ENCODE assay signal across 8 cellular contexts in genomic region chr17:19977360-19978205, GRCh38. TPM values are rescaled to one million over a fixed set of nuclear protein-coding genes. Genes with fewer than 3 reads are reported as not detected.
DNase-seq lines count a peak whose midpoint lies in the region; ATAC-seq, FAIRE-seq and TF ChIP-seq lines count a peak whose summit lies in the region.

TSS of gene AKAP10 (minus strand) at chr17:19977828. CDS start at chr17:19977679, 149 bp downstream.

- H3K27ac ChIP-seq in adrenal gland (peak within 1 kb of the TSS; percentile 75 to 93 (median 79)), left ventricle myocardium inferior (replicated peaks) (peak within 1 kb of the TSS; percentile 95), prostate gland (peak within 1 kb of the TSS; percentile 87 to 94), urinary bladder (ENCODE audit: low read depth) (peak within 1 kb of the TSS; percentile 79)

- intact Hi-C loops in adrenal gland (cut with DNase I) (no loop called here), left ventricle myocardium inferior (cut with micrococcal nuclease) (no loop called here), prostate gland (cut with DNase I) (loop anchor here (2.0 kb wide), 1 partner anchor 111 kb away; the partner anchor contains the start of gene ULK2)

- H3K27me3 ChIP-seq in adrenal gland (no peaks in the 10 kb centered on the region), left ventricle myocardium inferior (ENCODE audit: low read depth) (no peaks in the 10 kb centered on the region), prostate gland (replicated peaks; ENCODE audit: insufficient read depth) (no peaks in the 10 kb centered on the region)

- H3K4me3 ChIP-seq in adrenal gland (peak within 1 kb of the TSS; percentile 84 to 100 (median 93)), left ventricle myocardium inferior (peak within 1 kb of the TSS; percentile 99), prostate gland (peak within 1 kb of the TSS; percentile 94 to 99), urinary bladder (ENCODE audit: low read depth, low read length) (peak within 1 kb of the TSS; percentile 98)

- H3K36me3 ChIP-seq in adrenal gland (replicated peaks in 1 of 2) (no peaks in the 10 kb centered on the region), left ventricle myocardium inferior (peaks cover 6% of the 10 kb centered on the region), prostate gland (no peaks in the 10 kb centered on the region), urinary bladder (ENCODE audit: insufficient read depth) (no peaks in the 10 kb centered on the region)

- peak; percentile 88 for TF ChIP-seq POLR2A in GM12891 (IDR thresholded peaks at IDR 0.05; ENCODE audit: low read depth, low read length)
- TF ChIP-seq POLR2A in adrenal gland (IDR thresholded peaks at IDR 0.05), result peak; percentile 36 to 76
- peak; percentile 45 for TF ChIP-seq POLR2A in prostate gland (IDR thresholded peaks at IDR 0.05)

- no peaks in the 10 kb centered on the region for H3K9me3 ChIP-seq in adrenal gland (replicated peaks in 1 of 3)
- no peaks in the 10 kb centered on the region for H3K9me3 ChIP-seq in left ventricle myocardium inferior (replicated peaks)
- no peaks in the 10 kb centered on the region for H3K9me3 ChIP-seq in prostate gland

- peak; percentile 83 for FAIRE-seq in GM12891 (lab: Jason Lieb, UNC)

- ATAC-seq in HG02759 (IDR thresholded peaks at IDR 0.05; ENCODE audit: unreplicated experiment), result peak; percentile 89

- TF ChIP-seq CTCF in adrenal gland (IDR thresholded peaks at IDR 0.05) (no peak), left ventricle myocardium inferior (IDR thresholded peaks at IDR 0.05; ENCODE audit: borderline replicate concordance) (no peak), prostate gland (IDR thresholded peaks at IDR 0.05) (no peak)

- DNase-seq in GM12891 (ENCODE audit: insufficient read length, low spot score) (peak; percentile 92), NCI-H1417 (lab: John Stamatoyannopoulos, UW) (peak; percentile 83 to 92 (median 86)), T-helper 1 cell (peak; percentile 82 to 91 (median 87)), adrenal gland (peak; percentile 93 to 96 (median 95)), left ventricle myocardium inferior (peak; percentile 96), prostate gland (ENCODE audit: low spot score) (peak; percentile 89)

- H3K4me1 ChIP-seq in adrenal gland (replicated peaks in 1 of 2) (peaks cover 30 to 33% of the 10 kb centered on the region in 2 donors), left ventricle myocardium inferior (peaks cover 39% of the 10 kb centered on the region), prostate gland (replicated peaks) (no peaks in the 10 kb centered on the region), urinary bladder (ENCODE audit: insufficient read depth) (no peaks in the 10 kb centered on the region)

- WGBS in adrenal gland, 4 donors, result 0 to 2% (median 1%) methylated on average over 10 to 75 of the region's 75 CpGs
- WGBS in prostate gland, result under 1% methylated on average over 65 of the region's 75 CpGs
- WGBS in urinary bladder, result under 1% methylated on average over 75 of the region's 75 CpGs

TF ChIP-seq in GM12891, 5 proteins besides CTCF, POLR2A, EP300 and RAD21:
- peak; percentile 68 for TF ChIP-seq TAF1 (IDR thresholded peaks at IDR 0.05; ENCODE audit: low read depth, low read length)
- peak; percentile 81 for TF ChIP-seq PAX5 (IDR thresholded peaks at IDR 0.05; ENCODE audit: insufficient read depth, low read length, severe bottlenecking)
- TF ChIP-seq POLR2AphosphoS5 (IDR thresholded peaks at IDR 0.05; ENCODE audit: low read depth, low read length), result peak; percentile 55; the same call in 1 of the 2 replicates
- no peak for TF ChIP-seq SPI1 (IDR thresholded peaks at IDR 0.05; ENCODE audit: low read depth, low read length)
- TF ChIP-seq POU2F2 (IDR thresholded peaks at IDR 0.05; ENCODE audit: low read depth, low read length), result peak; percentile 12; the same call in 1 of the 2 replicates

RNA-seq across cellular contexts. Expression of gene AKAP10, which starts in this region (rescaled TPM):
- polyA plus RNA-seq in GM12891 (2012; ENCODE audit: low read depth, missing spikeins), result 8.1 TPM
- total RNA-seq in adrenal gland (10 to 100 TPM; 21.3 to 52.7 (median 38.2) TPM), left ventricle myocardium inferior (12.9 TPM), prostate gland (10 to 100 TPM; 26.8 to 31.7 TPM), urinary bladder (51.9 TPM)
- polyA plus RNA-seq in adrenal gland (10 to 100 TPM in 1 of 3 donors, 1 to 10 TPM in 2; 8.1 to 27.7 (median 9.8) TPM), urinary bladder (17.5 TPM)

Comparison
In these comparisons a context has a peak if more than half of its experiments do, and no peak if none do; other contexts are left out.
1. Peak in every context shown above with its lines: DNase-seq, ATAC-seq, H3K4me3 ChIP-seq and H3K27ac ChIP-seq.